1 cellular context compared by ENCODE assay signal in the genomic region with DNA sequence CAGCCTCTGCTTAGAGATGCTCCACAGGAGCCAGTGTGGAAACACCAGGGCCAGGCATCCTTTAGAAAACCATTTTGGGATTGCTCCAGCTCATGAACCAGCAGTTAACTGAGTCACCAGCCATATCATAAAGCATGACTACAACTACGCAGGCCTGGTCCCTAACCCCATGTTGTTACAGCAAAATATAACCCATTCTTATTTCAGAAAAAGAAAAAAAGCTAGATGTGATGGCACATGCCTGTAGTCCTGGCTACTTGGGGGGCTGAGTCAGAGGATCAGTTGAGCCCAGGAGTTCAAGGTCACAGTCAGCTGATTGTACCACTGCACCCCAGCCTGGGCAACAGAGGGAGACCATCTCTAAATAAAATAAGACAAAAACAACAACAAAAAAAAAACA.
TF ChIP-seq lines count a peak whose summit lies in the region.

No MANE protein-coding gene starts in this region.

TF ChIP-seq in IMR-90, 13 proteins besides CTCF, POLR2A, EP300 and RAD21:
- TF ChIP-seq BHLHE40 (IDR thresholded peaks at IDR 0.05; ENCODE audit: low read depth, low read length) (peak; percentile 64; the same call in 1 of the 2 replicates), RCOR1 (IDR thresholded peaks at IDR 0.05; ENCODE audit: insufficient replicate concordance, low read length) (peak; percentile 18), MAZ (IDR thresholded peaks at IDR 0.05; ENCODE audit: borderline replicate concordance, low read depth, low read length) (no peak), RFX5 (IDR thresholded peaks at IDR 0.05; ENCODE audit: low read depth, low read length) (no peak), MAFK (IDR thresholded peaks at IDR 0.05; ENCODE audit: low read depth, low read length) (no peak), CEBPB (IDR thresholded peaks at IDR 0.05; ENCODE audit: low read depth, low read length) (peak; percentile 38; the same call in 1 of the 2 replicates), SMC3 (IDR thresholded peaks at IDR 0.05; ENCODE audit: low read depth, low read length) (no peak), MXI1 (IDR thresholded peaks at IDR 0.05; ENCODE audit: borderline replicate concordance, low read depth, low read length) (no peak), NFE2L2 (IDR thresholded peaks at IDR 0.05; ENCODE audit: low read depth, low read length) (no peak), FOS (IDR thresholded peaks at IDR 0.05; ENCODE audit: low read depth, low read length) (peak; percentile 25; the same call in 1 of the 2 replicates), CHD1 (IDR thresholded peaks at IDR 0.05; ENCODE audit: low read depth, low read length) (no peak)
- TF ChIP-seq, protein P1, sequence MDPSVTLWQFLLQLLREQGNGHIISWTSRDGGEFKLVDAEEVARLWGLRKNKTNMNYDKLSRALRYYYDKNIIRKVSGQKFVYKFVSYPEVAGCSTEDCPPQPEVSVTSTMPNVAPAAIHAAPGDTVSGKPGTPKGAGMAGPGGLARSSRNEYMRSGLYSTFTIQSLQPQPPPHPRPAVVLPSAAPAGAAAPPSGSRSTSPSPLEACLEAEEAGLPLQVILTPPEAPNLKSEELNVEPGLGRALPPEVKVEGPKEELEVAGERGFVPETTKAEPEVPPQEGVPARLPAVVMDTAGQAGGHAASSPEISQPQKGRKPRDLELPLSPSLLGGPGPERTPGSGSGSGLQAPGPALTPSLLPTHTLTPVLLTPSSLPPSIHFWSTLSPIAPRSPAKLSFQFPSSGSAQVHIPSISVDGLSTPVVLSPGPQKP (IDR thresholded peaks at IDR 0.05; ENCODE audit: borderline replicate concordance, low read depth, low read length), result no peak
- TF ChIP-seq, protein P2, sequence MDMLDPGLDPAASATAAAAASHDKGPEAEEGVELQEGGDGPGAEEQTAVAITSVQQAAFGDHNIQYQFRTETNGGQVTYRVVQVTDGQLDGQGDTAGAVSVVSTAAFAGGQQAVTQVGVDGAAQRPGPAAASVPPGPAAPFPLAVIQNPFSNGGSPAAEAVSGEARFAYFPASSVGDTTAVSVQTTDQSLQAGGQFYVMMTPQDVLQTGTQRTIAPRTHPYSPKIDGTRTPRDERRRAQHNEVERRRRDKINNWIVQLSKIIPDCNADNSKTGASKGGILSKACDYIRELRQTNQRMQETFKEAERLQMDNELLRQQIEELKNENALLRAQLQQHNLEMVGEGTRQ (IDR thresholded peaks at IDR 0.05; ENCODE audit: low read depth, low read length), result no peak
